22 cellular contexts compared by ENCODE assay signal in the genomic region with DNA sequence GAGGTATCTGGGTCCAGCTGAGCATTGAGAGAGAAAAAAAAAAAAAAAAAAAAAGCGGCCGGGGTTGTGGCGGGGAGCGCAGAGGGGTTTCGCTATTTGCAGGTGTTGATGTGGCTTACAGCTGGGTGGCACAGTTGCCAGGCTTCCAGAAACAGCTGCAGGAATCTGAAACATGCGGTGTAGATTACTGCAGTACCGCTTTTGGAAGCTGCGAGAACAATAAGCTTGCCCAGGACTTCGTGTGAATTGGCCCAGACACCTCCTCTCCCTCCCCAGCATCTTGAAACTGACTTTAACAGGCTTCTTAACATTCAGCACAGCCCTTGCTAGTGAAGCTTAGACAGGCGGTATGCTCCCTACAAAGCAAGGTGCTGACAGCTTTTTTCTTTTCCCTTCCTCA.
A peak's percentile ranks its signal among the peaks of the same experiment; 100 is the strongest.
DNase-seq lines count a peak whose midpoint lies in the region; ATAC-seq, FAIRE-seq and TF ChIP-seq lines count a peak whose summit lies in the region.
"Had no signal": no experiment of that assay in that cellular context is flagged by ENCODE, and none has a peak within 500 bp of the region (broad histone marks: within the 10 kb centered on the region; RNA-seq: fewer than 3 reads in every experiment).

No MANE protein-coding gene starts in this region.

- no peaks in the 10 kb centered on the region for H3K27me3 ChIP-seq in GM12878 (replicated peaks in 1 of 2; ENCODE audit: control insufficient read depth in 2 of 2, insufficient read depth in 2 of 2, low read length in 1 of 2)
- H3K27me3 ChIP-seq in neural cell (ENCODE audit: insufficient read depth, low read depth, low read length): no peaks in the 10 kb centered on the region
- H3K27me3 ChIP-seq in Peyer's patch: no peaks in the 10 kb centered on the region
- H3K27me3 ChIP-seq: right lobe of liver, stomach had no signal

- no peaks in the 10 kb centered on the region for H3K9me2 ChIP-seq in neural cell (ENCODE audit: insufficient read depth, low read length)

- POLR2A ChIA-PET in GM12878 (lab: Charles Lee): no interaction called here

- H3K36me3 Mint-ChIP-seq in activated T-cell treated with anti-CD3 and anti-CD28 coated beads, Interleukin-2, amount 50 U/mL, for 24 hours (ENCODE audit: low read depth): no peaks in the 10 kb centered on the region

- H3K4me2 ChIP-seq in GM12878 (ENCODE audit: control insufficient read depth, insufficient read depth) (peak overlapping the region; percentile 18; the same call in 1 of the 2 replicates), neural cell (ENCODE audit: low read length) (peak overlapping the region; percentile 37)

- H3K27ac Mint-ChIP-seq in stimulated activated naive CD8-positive, alpha-beta T cell treated with anti-CD3 and anti-CD28 coated beads, Interleukin-15, amount 100 ng/mL, for 72 hours: peak overlapping the region in 1 of 2 donors; percentile 63
- no peak overlapping the region for H3K27ac Mint-ChIP-seq in activated T-cell treated with anti-CD3 and anti-CD28 coated beads, Interleukin-2, amount 50 U/mL, for 24 hours
- H3K27ac Mint-ChIP-seq: activated CD4-positive, alpha-beta T cell treated with anti-CD3 and anti-CD28 coated beads for 36 hours; HFFc6 had no signal

- H3K9ac ChIP-seq in GM12878 (ENCODE audit: control insufficient read depth, insufficient read depth, low read length) (no peak overlapping the region), neural cell (ENCODE audit: low read length) (peak overlapping the region; percentile 49)

- no peak overlapping the region for H3K27ac ChIP-seq in GM12878 (ENCODE audit: control insufficient read depth, insufficient read depth)
- H3K27ac ChIP-seq in neural cell (ENCODE audit: low read length): peak overlapping the region; percentile 95
- H3K27ac ChIP-seq in Peyer's patch: no peak overlapping the region
- H3K27ac ChIP-seq: right lobe of liver, stomach had no signal

- H3K4me1 Mint-ChIP-seq in stimulated activated naive CD8-positive, alpha-beta T cell treated with anti-CD3 and anti-CD28 coated beads, Interleukin-15, amount 100 ng/mL, for 72 hours: peaks cover 9% of the 10 kb centered on the region
- peaks cover 4% of the 10 kb centered on the region for H3K4me1 Mint-ChIP-seq in activated T-cell treated with anti-CD3 and anti-CD28 coated beads, Interleukin-2, amount 50 U/mL, for 24 hours (ENCODE audit: low read depth)

- no peaks in the 10 kb centered on the region for H3K9me3 Mint-ChIP-seq in stimulated activated naive CD8-positive, alpha-beta T cell treated with anti-CD3 and anti-CD28 coated beads, Interleukin-15, amount 100 ng/mL, for 72 hours
- no peaks in the 10 kb centered on the region for H3K9me3 Mint-ChIP-seq in activated T-cell treated with anti-CD3 and anti-CD28 coated beads, Interleukin-2, amount 50 U/mL, for 24 hours

- DNase-seq in stimulated activated naive CD8-positive, alpha-beta T cell treated with anti-CD3 and anti-CD28 coated beads, Interleukin-15, Interleukin-2, amounts not matched to agents 100 U/mL and 50 U/mL, for 24 hours: no peak
- no peak for DNase-seq in stimulated activated naive CD8-positive, alpha-beta T cell treated with anti-CD3 and anti-CD28 coated beads, Interleukin-15, amount 100 ng/mL, for 72 hours
- DNase-seq in GM12878 (ENCODE audit: low read depth, low spot score) (no peak), NCI-H2171 (lab: John Stamatoyannopoulos, UW) (no peak), iPS-NIHi7 (ENCODE audit: extremely low spot score) (no peak), Peyer's patch (no peak)
- DNase-seq in activated T-cell treated with anti-CD3 and anti-CD28 coated beads, Interleukin-2, amount 50 U/mL, for 24 hours: no peak
- DNase-seq: activated CD4-positive, alpha-beta T cell treated with anti-CD3 and anti-CD28 coated beads for 36 hours; activated CD8-positive, alpha-beta memory T cell treated with anti-CD3 and anti-CD28 coated beads, Interleukin-2, amount 50 U/mL, for 4 hours; activated gamma-delta T cell; HFFc6; islet precursor cell; Karpas-422; NCI-H1105 treated with DMSO at 0.1 percent for 48 hours; right lobe of liver; stimulated activated CD4-positive, alpha-beta T cell treated with anti-CD3 and anti-CD28 coated beads, Interleukin-2, amount 100 ng/mL, for 24 hours; stomach; T-helper 9 cell had no signal

- H3K4me1 ChIP-seq in GM12878 (ENCODE audit: control insufficient read depth, insufficient read depth, low read length) (peaks cover 4% of the 10 kb centered on the region; the same call in 1 of the 2 replicates), Peyer's patch (no peaks in the 10 kb centered on the region)
- H3K4me1 ChIP-seq: right lobe of liver, stomach had no signal

- CTCF ChIA-PET in GM12878 (lab: Yijun Ruan, JAX): interaction anchor here (0.6 to 1.5 kb wide), 3 partner anchors 22 to 851 kb away, joined by 3 to 6 read pairs (median 3); no protein-coding TSS in a partner anchor

- no peaks in the 10 kb centered on the region for H3K36me3 ChIP-seq in GM12878 (ENCODE audit: control insufficient read depth in 2 of 2, insufficient read depth in 2 of 2, low read length in 1 of 2)
- H3K36me3 ChIP-seq in neural cell (ENCODE audit: insufficient read depth, low read length): no peaks in the 10 kb centered on the region
- H3K36me3 ChIP-seq in Peyer's patch: no peaks in the 10 kb centered on the region
- H3K36me3 ChIP-seq: right lobe of liver, stomach had no signal

- RAD21 ChIA-PET in GM12878 (lab: Charles Lee; ENCODE audit: unreplicated experiment): no interaction called here

- TF ChIP-seq EP300 in GM12878 (IDR thresholded peaks at IDR 0.05; ENCODE audit: borderline replicate concordance in 1 of 2, control insufficient read depth in 1 of 2, low read depth in 2 of 2, low read length in 2 of 2) (no peak), neural cell (conservative IDR thresholded peaks at IDR 0.05; ENCODE audit: poor library complexity, severe bottlenecking) (no peak)

- TF ChIP-seq CTCF in GM12878 (IDR thresholded peaks at IDR 0.05 in 2 of 3, conservative IDR thresholded peaks at IDR 0.05 in 1 of 3; ENCODE audit: control insufficient read depth in 2 of 3, extremely low read depth in 1 of 3, insufficient read depth in 1 of 3, low read depth in 3 of 3, low read length in 3 of 3): no peak
- TF ChIP-seq CTCF in neural cell (IDR thresholded peaks at IDR 0.05; ENCODE audit: poor library complexity, severe bottlenecking): no peak
- TF ChIP-seq CTCF in Peyer's patch (IDR thresholded peaks at IDR 0.05): no peak

- SMC1A ChIA-PET in GM12878 (lab: Charles Lee; ENCODE audit: uncharacterized antibody, unreplicated experiment): interaction anchor here (1.1 kb wide), 1 partner anchor 39 kb away, joined by 4 read pairs; no protein-coding TSS in a partner anchor

- peaks cover 9% of the 10 kb centered on the region for H3K27me3 Mint-ChIP-seq in stimulated activated naive CD8-positive, alpha-beta T cell treated with anti-CD3 and anti-CD28 coated beads, Interleukin-15, amount 100 ng/mL, for 72 hours
- H3K27me3 Mint-ChIP-seq in activated T-cell treated with anti-CD3 and anti-CD28 coated beads, Interleukin-2, amount 50 U/mL, for 24 hours: peaks cover 9% of the 10 kb centered on the region

- intact Hi-C loops in GM12878 (cut with micrococcal nuclease; ENCODE audit: unreplicated experiment): no loop called here

- 71% methylated on average over 7 of the region's 10 CpGs for WGBS in GM12878 (ENCODE audit: insufficient coverage, insufficient replicate concordance, low lambda C conversion rate, missing lambda C conversion rate)

- no peaks in the 10 kb centered on the region; the same call in 2 of the 3 replicates for H3K9me3 ChIP-seq in GM12878 (replicated peaks; ENCODE audit: control insufficient read depth, insufficient read depth, low read length)
- H3K9me3 ChIP-seq in neural cell (ENCODE audit: low read length): no peaks in the 10 kb centered on the region
- no peaks in the 10 kb centered on the region for H3K9me3 ChIP-seq in Peyer's patch
- H3K9me3 ChIP-seq: right lobe of liver, stomach had no signal

- no peak for TF ChIP-seq POLR2A in GM12878 (IDR thresholded peaks at IDR 0.05; ENCODE audit: low read depth, low read length)
- TF ChIP-seq POLR2A in Peyer's patch (IDR thresholded peaks at IDR 0.05): no peak

- no peak overlapping the region for H3K4me3 Mint-ChIP-seq in stimulated activated naive CD8-positive, alpha-beta T cell treated with anti-CD3 and anti-CD28 coated beads, Interleukin-15, amount 100 ng/mL, for 72 hours
- no peak overlapping the region for H3K4me3 Mint-ChIP-seq in activated T-cell treated with anti-CD3 and anti-CD28 coated beads, Interleukin-2, amount 50 U/mL, for 24 hours
- H3K4me3 Mint-ChIP-seq: activated CD4-positive, alpha-beta T cell treated with anti-CD3 and anti-CD28 coated beads for 36 hours; HFFc6 had no signal

- H3K79me2 ChIP-seq in GM12878 (ENCODE audit: control insufficient read depth, insufficient read depth, low read length) (no peaks in the 10 kb centered on the region), neural cell (replicated peaks; ENCODE audit: insufficient read depth, low read length) (no peaks in the 10 kb centered on the region)

- no peak overlapping the region for H3K4me3 ChIP-seq in GM12878
- no peak overlapping the region for H3K4me3 ChIP-seq in neural cell (ENCODE audit: low read length)
- H3K4me3 ChIP-seq in Peyer's patch: no peak overlapping the region
- H3K4me3 ChIP-seq: right lobe of liver, stomach had no signal

- TF ChIP-seq RAD21 in GM12878 (IDR thresholded peaks at IDR 0.05; ENCODE audit: insufficient read depth, low read depth, low read length) (no peak), neural cell (conservative IDR thresholded peaks at IDR 0.05) (peak; percentile 43)

- H2AFZ ChIP-seq in GM12878 (ENCODE audit: control insufficient read depth, low read depth, low read length) (peak overlapping the region; percentile 13; the same call in 1 of the 2 replicates), neural cell (ENCODE audit: low read depth, low read length) (no peak overlapping the region)

- no peak for FAIRE-seq in GM12878 (lab: Jason Lieb, UNC)
- FAIRE-seq: urothelium cell line had no signal

- ATAC-seq in stimulated activated naive CD8-positive, alpha-beta T cell treated with anti-CD3 and anti-CD28 coated beads, Interleukin-15, Interleukin-2, amounts not matched to agents 100 U/mL and 50 U/mL, for 24 hours: peak; percentile 26
- no peak for ATAC-seq in stimulated activated naive CD8-positive, alpha-beta T cell treated with anti-CD3 and anti-CD28 coated beads, Interleukin-15, amount 100 ng/mL, for 72 hours
- no peak for ATAC-seq in GM12878
- ATAC-seq: activated CD4-positive, alpha-beta T cell treated with anti-CD3 and anti-CD28 coated beads for 36 hours; Panc1; right lobe of liver; SK-N-SH treated with all-trans-retinoic acid at 6 μM for 48 hours had no signal

- no TSS peak for BruUV-seq in GM12878 (replicated peaks; lab: Mats Ljungman, UMichigan)

- H3F3A ChIP-seq in neural cell (ENCODE audit: insufficient read depth, low read length, poor library complexity, severe bottlenecking): peaks cover 14% of the 10 kb centered on the region

- in situ Hi-C loops in GM12878 (cut with MboI): no loop called here

- H4K20me1 ChIP-seq in GM12878 (ENCODE audit: control insufficient read depth, insufficient read depth): no peaks in the 10 kb centered on the region
- no peaks in the 10 kb centered on the region for H4K20me1 ChIP-seq in neural cell (ENCODE audit: insufficient read depth)

TF ChIP-seq in neural cell, 6 proteins besides CTCF, POLR2A, EP300 and RAD21:
- TF ChIP-seq TAF1 (IDR thresholded peaks at IDR 0.05; ENCODE audit: low read depth): no peak
